9 cellular contexts compared by ENCODE assay signal in genomic region chr6:72553531-72554202, GRCh38.
A peak's percentile ranks its signal among the peaks of the same experiment; 100 is the strongest.
DNase-seq lines count a peak whose midpoint lies in the region; ATAC-seq, FAIRE-seq and TF ChIP-seq lines count a peak whose summit lies in the region.
"Had no signal": no experiment of that assay in that cellular context is flagged by ENCODE, and none has a peak within 500 bp of the region (broad histone marks: within the 10 kb centered on the region; RNA-seq: fewer than 3 reads in every experiment).

No MANE protein-coding gene starts in this region.

- peaks cover 12% of the 10 kb centered on the region for H3K4me1 ChIP-seq in A673 (ENCODE audit: insufficient read depth, low read length, poor library complexity, severe bottlenecking)

- no TSS peak for BruUV-seq in A673 (replicated peaks; lab: Mats Ljungman, UMichigan)

- H3K36me3 ChIP-seq in A673 (ENCODE audit: insufficient read depth, low read length, poor library complexity, severe bottlenecking), result no peaks in the 10 kb centered on the region

- ATAC-seq in omental fat pad (ENCODE audit: low FRiP score) (no peak), HG03439 (IDR thresholded peaks at IDR 0.05; ENCODE audit: unreplicated experiment) (no peak)

- CTCF ChIA-PET in A673 (lab: Charles Lee), result no interaction called here

- intact Hi-C loops in A673 (cut with micrococcal nuclease; ENCODE audit: unreplicated experiment), result no loop called here

- no peaks in the 10 kb centered on the region for H3K27me3 ChIP-seq in A673 (replicated peaks; ENCODE audit: insufficient read depth, low read depth, low read length, poor library complexity)

- no peak overlapping the region for H3K27ac ChIP-seq in A673 (ENCODE audit: low read depth, low read length, poor library complexity, severe bottlenecking)

- FAIRE-seq in RCC 7860 (lab: Jason Lieb, UNC), result peak; percentile 72

- no peaks in the 10 kb centered on the region for H3K9me3 ChIP-seq in A673 (ENCODE audit: low read depth, low read length, poor library complexity, severe bottlenecking)

- DNase-seq in A673 (ENCODE audit: low spot score) (peak; percentile 75), H4 (ENCODE audit: low spot score) (peak; percentile 78), RCC 7860 (ENCODE audit: low spot score) (peak; percentile 77), fibroblast of the conjunctiva (ENCODE audit: low read depth) (peak; percentile 18), omental fat pad (ENCODE audit: low spot score) (no peak), COR-L47 (lab: John Stamatoyannopoulos, UW) (no peak), hippocampal formation (lab: John Stamatoyannopoulos, UW) (no peak)
- DNase-seq: stimulated activated CD4-positive, alpha-beta T cell treated with anti-CD3 and anti-CD28 coated beads, Interleukin-2, amount 100 ng/mL, for 48 hours had no signal

- TF ChIP-seq CTCF in A673 (conservative IDR thresholded peaks at IDR 0.05; ENCODE audit: low read depth, low read length) (no peak), omental fat pad (IDR thresholded peaks at IDR 0.05) (no peak)

- no peak overlapping the region for H3K4me3 ChIP-seq in A673 (ENCODE audit: low read depth, low read length, poor library complexity, severe bottlenecking)

- POLR2A ChIA-PET in A673 (lab: Charles Lee; ENCODE audit: low non-redundant PET), result no interaction called here

Comparison
In these comparisons a context has a peak if more than half of its experiments do, and no peak if none do; other contexts are left out.
1. DNase-seq: peak in A673 (single experiment), H4 (single experiment), RCC 7860 (single experiment) and fibroblast of the conjunctiva (single experiment); none in omental fat pad (single experiment), COR-L47 (single experiment) and hippocampal formation (0 of 2).